ENCODE assay signal across 11 cellular contexts in genomic region chr9:70519912-70520724, GRCh38.
A peak's percentile ranks its signal among the peaks of the same experiment; 100 is the strongest.
DNase-seq lines count a peak whose midpoint lies in the region; ATAC-seq and TF ChIP-seq lines count a peak whose summit lies in the region.
"Had no signal": no experiment of that assay in that cellular context is flagged by ENCODE, and none has a peak within 500 bp of the region (broad histone marks: within the 10 kb centered on the region; RNA-seq: fewer than 3 reads in every experiment).

No MANE protein-coding gene starts in this region.

- H3K36me3 Mint-ChIP-seq in activated CD4-positive, alpha-beta T cell treated with anti-CD3 and anti-CD28 coated beads for 36 hours (ENCODE audit: low read depth): peaks cover 9% of the 10 kb centered on the region

- TF ChIP-seq CTCF in foreskin fibroblast (IDR thresholded peaks at IDR 0.05; ENCODE audit: low read depth, low read length) (no peak), prostate gland (IDR thresholded peaks at IDR 0.05) (no peak)

- POLR2A ChIA-PET in activated CD4-positive, alpha-beta T cell treated with anti-CD3 and anti-CD28 coated beads for 36 hours (lab: Charles Lee): interaction anchor here (0.6 to 1.0 kb wide), 6 partner anchors 43 to 1545 kb away, joined by 3 to 7 read pairs (median 4); no protein-coding TSS in a partner anchor

- no peaks in the 10 kb centered on the region for H3K9me3 ChIP-seq in prostate gland

- H3K9me3 Mint-ChIP-seq in activated CD4-positive, alpha-beta T cell treated with anti-CD3 and anti-CD28 coated beads for 36 hours (ENCODE audit: low read depth): peaks cover 13% of the 10 kb centered on the region

- no peak for TF ChIP-seq POLR2A in prostate gland (IDR thresholded peaks at IDR 0.05)

- WGBS in prostate gland: 70% methylated on average over 11 of the region's 11 CpGs

- no peak overlapping the region for H3K4me3 ChIP-seq in foreskin fibroblast (ENCODE audit: low read depth in 1 of 2, low read length in 2 of 2)
- H3K4me3 ChIP-seq in prostate gland: no peak overlapping the region

- no peaks in the 10 kb centered on the region for H3K27me3 ChIP-seq in prostate gland (replicated peaks; ENCODE audit: insufficient read depth)

- CTCF ChIA-PET in activated CD4-positive, alpha-beta T cell treated with anti-CD3 and anti-CD28 coated beads for 36 hours (lab: Charles Lee): interaction anchor here (0.7 to 1.5 kb wide), 6 partner anchors 10 to 567 kb away, joined by 3 to 4 read pairs (median 4); no protein-coding TSS in a partner anchor

- intact Hi-C loops in activated CD4-positive, alpha-beta T cell treated with anti-CD3 and anti-CD28 coated beads for 36 hours (cut with DNase I, micrococcal nuclease): loop anchor here (1.0 to 10.0 kb wide), 4 partner anchors 43 to 1345 kb away; partner anchors contain the start of genes KLF9 (in 1 of the 2) and TJP2 (in 1 of the 2)
- intact Hi-C loops in prostate gland (cut with DNase I): loop anchor here (5.0 kb wide), 1 partner anchor 32 kb away; no protein-coding TSS in a partner anchor

- no peak overlapping the region for H3K27ac ChIP-seq in prostate gland

- ATAC-seq in activated CD4-positive, alpha-beta T cell treated with anti-CD3 and anti-CD28 coated beads for 36 hours: peak; percentile 94
- ATAC-seq in GM21447 (IDR thresholded peaks at IDR 0.05; ENCODE audit: unreplicated experiment) (peak; percentile 74), HG03439 (IDR thresholded peaks at IDR 0.05; ENCODE audit: unreplicated experiment) (peak; percentile 78)
- ATAC-seq: Panc1 had no signal

- no peaks in the 10 kb centered on the region for H3K27me3 Mint-ChIP-seq in activated CD4-positive, alpha-beta T cell treated with anti-CD3 and anti-CD28 coated beads for 36 hours
- H3K27me3 Mint-ChIP-seq: dendritic cell treated with granulocyte-macrophage colony-stimulating factor and Interleukin-4, amounts not matched to agents 40 ng/mL and 50 ng/mL, for 4 days had no signal

- DNase-seq in activated CD4-positive, alpha-beta T cell treated with anti-CD3 and anti-CD28 coated beads for 36 hours: peak; percentile 34
- no peak for DNase-seq in activated CD4-positive, alpha-beta T cell treated with anti-CD3 and anti-CD28 coated beads, Interleukin-2, amount 50 U/mL, for 4 hours
- DNase-seq in foreskin fibroblast (peak; percentile 24 to 56), NOMO-1 treated with dmso at 0.1 percent for 144 hours (lab: John Stamatoyannopoulos, UW; ENCODE audit: unreplicated experiment) (no peak), prostate gland (ENCODE audit: low spot score) (no peak), MV-4-11 (lab: John Stamatoyannopoulos, UW) (no peak)
- DNase-seq: 8988T had no signal

- no peaks in the 10 kb centered on the region for H3K36me3 ChIP-seq in prostate gland

- no peaks in the 10 kb centered on the region for H3K4me1 ChIP-seq in prostate gland (replicated peaks)

- H3K4me3 Mint-ChIP-seq in activated CD4-positive, alpha-beta T cell treated with anti-CD3 and anti-CD28 coated beads for 36 hours: peak overlapping the region; percentile 44
- H3K4me3 Mint-ChIP-seq: dendritic cell treated with granulocyte-macrophage colony-stimulating factor and Interleukin-4, amounts not matched to agents 40 ng/mL and 50 ng/mL, for 4 days had no signal

- H3K27ac Mint-ChIP-seq in activated CD4-positive, alpha-beta T cell treated with anti-CD3 and anti-CD28 coated beads for 36 hours: peak overlapping the region; percentile 69
- H3K27ac Mint-ChIP-seq: dendritic cell treated with granulocyte-macrophage colony-stimulating factor and Interleukin-4, amounts not matched to agents 40 ng/mL and 50 ng/mL, for 4 days had no signal

- peaks cover 20% of the 10 kb centered on the region for H3K4me1 Mint-ChIP-seq in activated CD4-positive, alpha-beta T cell treated with anti-CD3 and anti-CD28 coated beads for 36 hours

Comparison
In these comparisons a context has a peak if more than half of its experiments do, and no peak if none do; other contexts are left out.
1. DNase-seq: peak in activated CD4-positive, alpha-beta T cell treated with anti-CD3 and anti-CD28 coated beads for 36 hours (single experiment) and foreskin fibroblast (2 of 2); none in activated CD4-positive, alpha-beta T cell treated with anti-CD3 and anti-CD28 coated beads, Interleukin-2, amount 50 U/mL, for 4 hours (0 of 2), NOMO-1 treated with dmso at 0.1 percent for 144 hours (single experiment), prostate gland (single experiment) and MV-4-11 (single experiment).
2. Peak in every context shown above with its lines, with median percentiles within 50 percentile points of each other: ATAC-seq.